In genomic region chrX:153953892-153954617, GRCh38 we compare ENCODE assay signal across 10 cellular contexts. TPM values are rescaled to one million over a fixed set of nuclear protein-coding genes. Genes with fewer than 3 reads are reported as not detected.
DNase-seq lines count a peak whose midpoint lies in the region; ATAC-seq and TF ChIP-seq lines count a peak whose summit lies in the region.
"Had no signal": no experiment of that assay in that cellular context is flagged by ENCODE, and none has a peak within 500 bp of the region (broad histone marks: within the 10 kb centered on the region; RNA-seq: fewer than 3 reads in every experiment).

No MANE protein-coding gene starts in this region.

- DNase-seq in Panc1 (ENCODE audit: low read depth, low spot score) (no peak), left ventricle myocardium inferior (no peak), smooth muscle cell (lab: John Stamatoyannopoulos, UW; ENCODE audit: unreplicated experiment) (no peak), nucleus accumbens (lab: John Stamatoyannopoulos, UW) (no peak), SJCRH30 (no peak)
- DNase-seq: amniotic stem cell, NCI-H748 treated with DMSO at 0.1 percent for 48 hours had no signal

- H3K27me3 ChIP-seq in Panc1 (ENCODE audit: control insufficient read depth, insufficient read depth, low read length): no peaks in the 10 kb centered on the region
- H3K27me3 ChIP-seq in left ventricle myocardium inferior (ENCODE audit: low read depth): no peaks in the 10 kb centered on the region
- no peaks in the 10 kb centered on the region for H3K27me3 ChIP-seq in smooth muscle cell (ENCODE audit: low read depth)
- H3K27me3 ChIP-seq in SJCRH30: no peaks in the 10 kb centered on the region

- no peak overlapping the region for H3K9ac ChIP-seq in smooth muscle cell (ENCODE audit: low read depth)

- CTCF ChIA-PET in Panc1 (lab: Charles Lee): interaction anchor here (0.8 kb wide), 1 partner anchor 142 kb away, joined by 3 read pairs; no protein-coding TSS in a partner anchor

- 92% methylated on average over 34 of the region's 34 CpGs for WGBS in smooth muscle cell (ENCODE audit: low lambda C conversion rate)

- 0 out of 2 replicates have a peak overlapping the region, but pooled peaks have one; percentile 1 for H3K27ac ChIP-seq in Panc1 (ENCODE audit: low read length)
- peak overlapping the region; percentile 40 for H3K27ac ChIP-seq in left ventricle myocardium inferior (replicated peaks)
- no peak overlapping the region for H3K27ac ChIP-seq in smooth muscle cell (ENCODE audit: low read depth)
- H3K27ac ChIP-seq in SJCRH30: no peak overlapping the region

- H3K9me3 ChIP-seq in Panc1 (ENCODE audit: control insufficient read depth, insufficient read depth, low read depth, low read length) (no peaks in the 10 kb centered on the region), left ventricle myocardium inferior (replicated peaks) (no peaks in the 10 kb centered on the region), smooth muscle cell (replicated peaks; ENCODE audit: low read depth) (no peaks in the 10 kb centered on the region), SJCRH30 (replicated peaks) (no peaks in the 10 kb centered on the region)

- in situ Hi-C loops in Panc1 (cut with HindIII; ENCODE audit: low pct_unique_long_range_greater_than_20kb, low sequenced_read_pairs): no loop called here

- ATAC-seq in Panc1 (no peak), esophagus mucosa (no peak), GM21529 (IDR thresholded peaks at IDR 0.05; ENCODE audit: unreplicated experiment) (no peak)

- no peak overlapping the region for H3K4me3 ChIP-seq in Panc1 (ENCODE audit: low read depth in 2 of 2, low read length in 2 of 2)
- H3K4me3 ChIP-seq in left ventricle myocardium inferior: no peak overlapping the region
- H3K4me3 ChIP-seq in smooth muscle cell: no peak overlapping the region
- no peak overlapping the region for H3K4me3 ChIP-seq in SJCRH30

- peaks cover 5% of the 10 kb centered on the region for H4K20me1 ChIP-seq in smooth muscle cell (ENCODE audit: low read depth)

- no peak overlapping the region for H3K4me2 ChIP-seq in smooth muscle cell

- H3K4me1 ChIP-seq in Panc1 (ENCODE audit: control insufficient read depth, insufficient read depth, low read length) (peaks cover 4% of the 10 kb centered on the region; the same call in 1 of the 2 replicates), left ventricle myocardium inferior (peaks cover 18% of the 10 kb centered on the region), smooth muscle cell (ENCODE audit: low read depth) (no peaks in the 10 kb centered on the region), SJCRH30 (no peaks in the 10 kb centered on the region)

- BruUV-seq in Panc1 (replicated peaks; lab: Mats Ljungman, UMichigan): no TSS peak

- H3K36me3 ChIP-seq in Panc1 (ENCODE audit: control insufficient read depth, insufficient read depth, low read length): peaks cover 2% of the 10 kb centered on the region
- H3K36me3 ChIP-seq in left ventricle myocardium inferior: peaks cover 87% of the 10 kb centered on the region
- no peaks in the 10 kb centered on the region for H3K36me3 ChIP-seq in smooth muscle cell (ENCODE audit: low read depth)
- peaks cover 43% of the 10 kb centered on the region for H3K36me3 ChIP-seq in SJCRH30

- POLR2A ChIA-PET in Panc1 (lab: Charles Lee): no interaction called here

- TF ChIP-seq CTCF in GM12872 (IDR thresholded peaks at IDR 0.05; ENCODE audit: insufficient read depth, low read depth, low read length) (0 out of 3 replicates have a peak, but pooled peaks have one; percentile 30), Panc1 (IDR thresholded peaks at IDR 0.05) (no peak), left ventricle myocardium inferior (IDR thresholded peaks at IDR 0.05; ENCODE audit: borderline replicate concordance) (no peak), smooth muscle cell (IDR thresholded peaks at IDR 0.05; ENCODE audit: borderline replicate concordance, insufficient read depth, poor library complexity, severe bottlenecking) (peak; percentile 20)

- H3K79me2 ChIP-seq in smooth muscle cell (ENCODE audit: low read depth): no peaks in the 10 kb centered on the region

- no peaks in the 10 kb centered on the region for H3F3A ChIP-seq in smooth muscle cell (ENCODE audit: low read depth)

- intact Hi-C loops in Panc1 (cut with micrococcal nuclease; ENCODE audit: unreplicated experiment) (no loop called here), left ventricle myocardium inferior (cut with micrococcal nuclease) (loop anchor here (5.0 kb wide), 1 partner anchor 192 kb away; the partner anchor contains the start of gene PLXNB3)

- no peak overlapping the region for H2AFZ ChIP-seq in smooth muscle cell (ENCODE audit: low read depth)

RNA-seq across cellular contexts. Expression of gene RENBP, which starts 9.6 kb away (rescaled TPM):
- total RNA-seq in Panc1 (2021; ENCODE audit: unreplicated experiment) (0.62 TPM), left ventricle myocardium inferior (7.5 TPM), smooth muscle cell (not detected in 2 replicates), esophagus mucosa (0.52 TPM)
- polyA plus RNA-seq in Panc1 (2012; ENCODE audit: insufficient read length): 0.62 TPM
- 0.11 and 0.43 TPM in 2 replicates for polyA plus RNA-seq in smooth muscle cell
- total RNA-seq in SJCRH30 (2014; rRNA removed; shearing (Covaris generic)): 0.18 TPM in 1 of 2 replicates, not detected in the other

RNA-seq across cellular contexts. Expression of gene HCFC1, which starts 17.6 kb away (rescaled TPM):
- total RNA-seq in Panc1 (2021; ENCODE audit: unreplicated experiment) (113 TPM), left ventricle myocardium inferior (28.4 TPM), smooth muscle cell (23.3 and 23.7 TPM in 2 replicates), esophagus mucosa (33.0 TPM)
- polyA plus RNA-seq in Panc1 (2012; ENCODE audit: insufficient read length): 77.9 TPM
- 22.8 and 28.0 TPM in 2 replicates for polyA plus RNA-seq in smooth muscle cell
- 55.6 and 56.9 TPM in 2 replicates for total RNA-seq in SJCRH30 (2014; rRNA removed; shearing (Covaris generic))

RNA-seq across cellular contexts. Expression of gene TMEM187, which starts 18.5 kb away (rescaled TPM):
- total RNA-seq in Panc1 (2021; ENCODE audit: unreplicated experiment): 15.7 TPM
- 19.7 TPM for polyA plus RNA-seq in Panc1 (2012; ENCODE audit: insufficient read length)
- 6.4 TPM for total RNA-seq in left ventricle myocardium inferior
- total RNA-seq in smooth muscle cell: 5.0 and 6.2 TPM in 2 replicates
- polyA plus RNA-seq in smooth muscle cell: 9.8 and 11.2 TPM in 2 replicates
- 5.1 TPM for total RNA-seq in esophagus mucosa
- 0.97 and 1.7 TPM in 2 replicates for total RNA-seq in SJCRH30 (2014; rRNA removed; shearing (Covaris generic))

RNA-seq across cellular contexts. Expression of gene NAA10, which starts 19.2 kb away (rescaled TPM):
- total RNA-seq in Panc1 (2021; ENCODE audit: unreplicated experiment) (246 TPM), left ventricle myocardium inferior (67.1 TPM), smooth muscle cell (80.1 and 81.2 TPM in 2 replicates), esophagus mucosa (73.6 TPM)
- polyA plus RNA-seq in Panc1 (2012; ENCODE audit: insufficient read length): 347 TPM
- polyA plus RNA-seq in smooth muscle cell: 124 and 149 TPM in 2 replicates
- 58.6 and 69.6 TPM in 2 replicates for total RNA-seq in SJCRH30 (2014; rRNA removed; shearing (Covaris generic))

RNA-seq across cellular contexts. Expression of gene ARHGAP4, which starts 28.0 kb away (rescaled TPM):
- total RNA-seq in Panc1 (2021; ENCODE audit: unreplicated experiment) (225 TPM), left ventricle myocardium inferior (10.0 TPM), smooth muscle cell (7.6 and 10.9 TPM in 2 replicates), esophagus mucosa (7.5 TPM)
- 297 TPM for polyA plus RNA-seq in Panc1 (2012; ENCODE audit: insufficient read length)
- 11.5 and 15.5 TPM in 2 replicates for polyA plus RNA-seq in smooth muscle cell
- total RNA-seq in SJCRH30 (2014; rRNA removed; shearing (Covaris generic)): 7.7 and 8.2 TPM in 2 replicates

Comparison
In these comparisons a context has a peak if more than half of its experiments do, and no peak if none do; other contexts are left out.
1. CTCF ChIP-seq: peak in GM12872 (single experiment) and smooth muscle cell (single experiment); none in Panc1 (single experiment) and left ventricle myocardium inferior (single experiment).
2. H3K27ac ChIP-seq: peak in Panc1 (single experiment) and left ventricle myocardium inferior (single experiment); none in smooth muscle cell (single experiment) and SJCRH30 (single experiment).